ENCODE assay signal across 33 cellular contexts in the genomic region with DNA sequence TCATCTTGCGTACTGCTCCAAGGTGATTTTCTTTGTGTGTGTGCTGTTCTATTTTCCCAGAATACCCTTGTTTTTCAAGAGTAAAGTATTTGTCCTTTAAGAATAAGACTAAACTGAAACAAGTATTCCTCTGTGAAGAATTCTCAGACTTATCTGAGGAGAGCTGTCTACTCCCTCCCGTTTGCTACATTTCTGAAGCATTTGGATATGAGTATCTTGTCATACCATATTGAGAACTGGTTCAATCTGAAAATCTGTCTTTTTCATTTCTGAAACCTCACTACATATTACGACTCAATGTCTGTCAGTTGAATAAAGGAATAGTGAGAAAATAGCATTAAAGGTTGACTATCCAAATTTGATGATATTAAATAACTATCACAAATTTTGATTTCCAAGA.
"Had no signal": no experiment of that assay in that cellular context is flagged by ENCODE, and none has a peak within 500 bp of the region (broad histone marks: within the 10 kb centered on the region; RNA-seq: fewer than 3 reads in every experiment).

No MANE protein-coding gene starts in this region.

- DNase-seq: activated B cell treated with CpG ODN at 0.5 μM for 24 hours; activated CD4-positive, alpha-beta memory T cell treated with anti-CD3 and anti-CD28 coated beads for 36 hours; activated CD4-positive, alpha-beta T cell treated with anti-CD3 and anti-CD28 coated beads for 4 hours; activated CD4-positive, alpha-beta T cell treated with anti-CD3 and anti-CD28 coated beads, Interleukin-2, amount 10 ng/mL, durations not matched to agents 24 days and 14 days; activated CD4-positive, alpha-beta T cell treated with anti-CD3 and anti-CD28 coated beads, Interleukin-2, amount 50 U/mL, for 1 hour; activated CD4-positive, alpha-beta T cell treated with anti-CD3 and anti-CD28 coated beads, Interleukin-2, amount 50 U/mL, for 4 hours; activated CD4-positive, CD25-positive, alpha-beta regulatory T cell treated with anti-CD3 and anti-CD28 coated beads, Interleukin-2, amount 50 U/mL, for 72 hours; activated CD8-positive, alpha-beta memory T cell treated with anti-CD3 and anti-CD28 coated beads, Interleukin-2, amount 50 U/mL, for 4 hours; activated CD8-positive, alpha-beta T cell treated with anti-CD3 and anti-CD28 coated beads for 36 hours; activated effector memory CD4-positive, alpha-beta T cell treated with anti-CD3 and anti-CD28 coated beads, Interleukin-2, amount 50 U/mL, for 16 hours; activated gamma-delta T cell treated with Interleukin-2 at 50 U/mL for 16 hours; activated naive CD4-positive, alpha-beta T cell; activated naive CD4-positive, alpha-beta T cell treated with anti-CD3 and anti-CD28 coated beads, Interleukin-2, amount 10 ng/mL, durations not matched to agents 7 days and 5 days; activated naive CD8-positive, alpha-beta T cell treated with anti-CD3 and anti-CD28 coated beads, Interleukin-2, amount 10 ng/mL, durations not matched to agents 7 days and 5 days; activated naive CD8-positive, alpha-beta T cell treated with anti-CD3 and anti-CD28 coated beads, Interleukin-2, amount 50 U/mL, for 24 hours; activated T-cell treated with anti-CD3 and anti-CD28 coated beads for 4 hours; activated T-cell treated with anti-CD3 and anti-CD28 coated beads, Interleukin-2, amount 50 U/mL, for 1 hour; activated T-cell treated with anti-CD3 and anti-CD28 coated beads, Interleukin-2, amount 50 U/mL, for 4 hours; activated T-cell treated with anti-CD3 and anti-CD28 coated beads, Interleukin-2, amount 50 U/mL, for 72 hours; amygdala; anterior cingulate cortex; central memory CD4-positive, alpha-beta T cell; T-cell; T-helper 17 cell; T1000 had no signal

- H3K27ac ChIP-seq: ascending aorta, VCaP had no signal

- H3K4me3 Mint-ChIP-seq: activated B cell treated with CpG ODN at 0.5 μM for 24 hours; activated CD4-positive, alpha-beta memory T cell treated with anti-CD3 and anti-CD28 coated beads for 36 hours; activated CD4-positive, alpha-beta T cell treated with anti-CD3 and anti-CD28 coated beads, Interleukin-2, amount 10 ng/mL, durations not matched to agents 24 days and 14 days; activated CD8-positive, alpha-beta T cell treated with anti-CD3 and anti-CD28 coated beads for 36 hours; activated naive CD4-positive, alpha-beta T cell treated with anti-CD3 and anti-CD28 coated beads, Interleukin-2, amount 10 ng/mL, durations not matched to agents 7 days and 5 days; activated naive CD4-positive, alpha-beta T cell treated with anti-CD3 and anti-CD28 coated beads, Interleukin-2, amount 50 U/mL, for 24 hours; activated naive CD8-positive, alpha-beta T cell; activated naive CD8-positive, alpha-beta T cell treated with anti-CD3 and anti-CD28 coated beads, Interleukin-2, amount 10 ng/mL, durations not matched to agents 7 days and 5 days; activated naive CD8-positive, alpha-beta T cell treated with anti-CD3 and anti-CD28 coated beads, Interleukin-2, amount 50 U/mL, for 24 hours; activated T-cell treated with anti-CD3 and anti-CD28 coated beads, Interleukin-2, amount 50 U/mL, for 4 hours; activated T-cell treated with anti-CD3 and anti-CD28 coated beads, Interleukin-2, amount 50 U/mL, for 72 hours; activated T-helper 1 cell treated with anti-CD3 and anti-CD28 coated beads, Interleukin-12 subunit alpha, Interleukin-12 subunit beta, Interleukin-2, Interleukin-4 antibody, amounts not matched to agents 30 ng/mL and 10 ng/mL and 1 ng/mL, durations not matched to agents 14 hours and 24 hours and 36 hours; activated T-helper 17 cell treated with anti-CD3 and anti-CD28 coated beads, Interleukin-2, amount 50 U/mL, for 72 hours; brain; T-cell; T-helper 17 cell had no signal

- H3K9me3 Mint-ChIP-seq: activated CD4-positive, alpha-beta T cell treated with anti-CD3 and anti-CD28 coated beads, Interleukin-2, amount 10 ng/mL, durations not matched to agents 24 days and 14 days; activated CD8-positive, alpha-beta T cell treated with anti-CD3 and anti-CD28 coated beads for 36 hours; activated naive CD4-positive, alpha-beta T cell treated with anti-CD3 and anti-CD28 coated beads, Interleukin-2, amount 10 ng/mL, durations not matched to agents 7 days and 5 days; activated naive CD4-positive, alpha-beta T cell treated with anti-CD3 and anti-CD28 coated beads, Interleukin-2, amount 50 U/mL, for 24 hours; activated naive CD8-positive, alpha-beta T cell treated with anti-CD3 and anti-CD28 coated beads, Interleukin-2, amount 10 ng/mL, durations not matched to agents 7 days and 5 days; activated naive CD8-positive, alpha-beta T cell treated with anti-CD3 and anti-CD28 coated beads, Interleukin-2, amount 50 U/mL, for 24 hours; activated T-helper 1 cell treated with anti-CD3 and anti-CD28 coated beads, Interleukin-12 subunit alpha, Interleukin-12 subunit beta, Interleukin-2, Interleukin-4 antibody, amounts not matched to agents 30 ng/mL and 10 ng/mL and 1 ng/mL, durations not matched to agents 14 hours and 24 hours and 36 hours had no signal

- H3K36me3 Mint-ChIP-seq: activated CD4-positive, alpha-beta memory T cell treated with anti-CD3 and anti-CD28 coated beads for 36 hours; activated naive CD4-positive, alpha-beta T cell treated with anti-CD3 and anti-CD28 coated beads, Interleukin-2, amount 10 ng/mL, durations not matched to agents 7 days and 5 days; activated naive CD4-positive, alpha-beta T cell treated with anti-CD3 and anti-CD28 coated beads, Interleukin-2, amount 50 U/mL, for 24 hours; activated naive CD8-positive, alpha-beta T cell; activated naive CD8-positive, alpha-beta T cell treated with anti-CD3 and anti-CD28 coated beads, Interleukin-2, amount 10 ng/mL, durations not matched to agents 7 days and 5 days; brain; T-cell had no signal

- H3K27ac Mint-ChIP-seq: activated B cell treated with CpG ODN at 0.5 μM for 24 hours; activated CD4-positive, alpha-beta memory T cell treated with anti-CD3 and anti-CD28 coated beads for 36 hours; activated CD4-positive, alpha-beta T cell treated with anti-CD3 and anti-CD28 coated beads, Interleukin-2, amount 10 ng/mL, durations not matched to agents 24 days and 14 days; activated CD8-positive, alpha-beta T cell treated with anti-CD3 and anti-CD28 coated beads for 36 hours; activated naive CD4-positive, alpha-beta T cell treated with anti-CD3 and anti-CD28 coated beads, Interleukin-2, amount 10 ng/mL, durations not matched to agents 7 days and 5 days; activated naive CD4-positive, alpha-beta T cell treated with anti-CD3 and anti-CD28 coated beads, Interleukin-2, amount 50 U/mL, for 24 hours; activated naive CD8-positive, alpha-beta T cell; activated naive CD8-positive, alpha-beta T cell treated with anti-CD3 and anti-CD28 coated beads, Interleukin-2, amount 10 ng/mL, durations not matched to agents 7 days and 5 days; activated naive CD8-positive, alpha-beta T cell treated with anti-CD3 and anti-CD28 coated beads, Interleukin-2, amount 50 U/mL, for 24 hours; activated T-cell treated with anti-CD3 and anti-CD28 coated beads, Interleukin-2, amount 50 U/mL, for 72 hours; activated T-helper 1 cell treated with anti-CD3 and anti-CD28 coated beads, Interleukin-12 subunit alpha, Interleukin-12 subunit beta, Interleukin-2, Interleukin-4 antibody, amounts not matched to agents 30 ng/mL and 10 ng/mL and 1 ng/mL, durations not matched to agents 14 hours and 24 hours and 36 hours; activated T-helper 17 cell treated with anti-CD3 and anti-CD28 coated beads, Interleukin-2, amount 50 U/mL, for 72 hours; brain; T-cell; T-helper 17 cell had no signal

- H3K4me1 ChIP-seq: ascending aorta had no signal

- H3K4me1 Mint-ChIP-seq: activated B cell treated with CpG ODN at 0.5 μM for 24 hours; activated CD4-positive, alpha-beta T cell treated with anti-CD3 and anti-CD28 coated beads, Interleukin-2, amount 10 ng/mL, durations not matched to agents 24 days and 14 days; activated naive CD4-positive, alpha-beta T cell treated with anti-CD3 and anti-CD28 coated beads, Interleukin-2, amount 10 ng/mL, durations not matched to agents 7 days and 5 days; activated naive CD4-positive, alpha-beta T cell treated with anti-CD3 and anti-CD28 coated beads, Interleukin-2, amount 50 U/mL, for 24 hours; activated naive CD8-positive, alpha-beta T cell treated with anti-CD3 and anti-CD28 coated beads, Interleukin-2, amount 10 ng/mL, durations not matched to agents 7 days and 5 days; activated naive CD8-positive, alpha-beta T cell treated with anti-CD3 and anti-CD28 coated beads, Interleukin-2, amount 50 U/mL, for 24 hours; activated T-helper 17 cell treated with anti-CD3 and anti-CD28 coated beads, Interleukin-2, amount 50 U/mL, for 72 hours; brain; T-cell; T-helper 17 cell had no signal

- H3K4me3 ChIP-seq: ascending aorta had no signal

- H3K36me3 ChIP-seq: ascending aorta had no signal

- H3K27me3 ChIP-seq: ascending aorta had no signal

- ATAC-seq: activated CD8-positive, alpha-beta T cell treated with anti-CD3 and anti-CD28 coated beads for 36 hours; activated naive CD8-positive, alpha-beta T cell treated with anti-CD3 and anti-CD28 coated beads, Interleukin-2, amount 50 U/mL, for 24 hours; activated T-cell treated with anti-CD3 and anti-CD28 coated beads, Interleukin-2, amount 50 U/mL, for 4 hours; activated T-cell treated with anti-CD3 and anti-CD28 coated beads, Interleukin-2, amount 50 U/mL, for 72 hours; activated T-helper 17 cell treated with anti-CD3 and anti-CD28 coated beads, Interleukin-2, amount 50 U/mL, for 72 hours; T-cell; T-helper 17 cell had no signal

- H3K27me3 Mint-ChIP-seq: activated CD4-positive, alpha-beta memory T cell treated with anti-CD3 and anti-CD28 coated beads for 36 hours; activated CD4-positive, alpha-beta T cell treated with anti-CD3 and anti-CD28 coated beads, Interleukin-2, amount 10 ng/mL, durations not matched to agents 24 days and 14 days; activated naive CD4-positive, alpha-beta T cell treated with anti-CD3 and anti-CD28 coated beads, Interleukin-2, amount 10 ng/mL, durations not matched to agents 7 days and 5 days; T-helper 17 cell had no signal

- H3K9me3 ChIP-seq: ascending aorta had no signal

- FAIRE-seq: TTC549 had no signal
